ENCODE assay signal across 8 cellular contexts in genomic region chr1:46223472-46223943, GRCh38.
DNase-seq lines count a peak whose midpoint lies in the region; ATAC-seq and TF ChIP-seq lines count a peak whose summit lies in the region.

No MANE protein-coding gene starts in this region.

- CTCF ChIA-PET in GM10248 (lab: Yijun Ruan, JAX): interaction anchor here (0.6 to 5.4 kb wide), 54 partner anchors 10 to 658 kb away, joined by 3 to 110 read pairs (median 5); partner anchors contain the start of genes LURAP1, P3R3URF, PIK3R3 and POMGNT1

- POLR2A ChIA-PET in GM10248 (lab: Yijun Ruan, JAX): interaction anchor here (0.7 to 1.5 kb wide), 2 partner anchors 9 to 23 kb away, joined by 3 to 5 read pairs; no protein-coding TSS in a partner anchor

- H3K4me3 ChIP-seq in WI38 (ENCODE audit: low read depth, low read length): no peak overlapping the region

- TF ChIP-seq CTCF in GM10248 (IDR thresholded peaks at IDR 0.05; ENCODE audit: control extremely low read depth, extremely low read depth, low read depth, missing control alignments) (peak; percentile 93), WI38 (IDR thresholded peaks at IDR 0.05; ENCODE audit: low read depth, low read length) (peak; percentile 84)

- DNase-seq in GM10248 (ENCODE audit: extremely low spot score) (peak; percentile 76), NCI-H2196 (lab: John Stamatoyannopoulos, UW; ENCODE audit: unreplicated experiment) (peak; percentile 89), kidney tubule cell (ENCODE audit: low spot score) (peak; percentile 94)
- peak; percentile 35 for DNase-seq in central memory CD4-positive, alpha-beta T cell
- peak; percentile 41 for DNase-seq in stimulated activated CD4-positive, alpha-beta T cell treated with anti-CD3 and anti-CD28 coated beads, Interleukin-2, amount 100 ng/mL, for 4 hours (ENCODE audit: low read depth)

- ATAC-seq in HG02981 (IDR thresholded peaks at IDR 0.05; ENCODE audit: unreplicated experiment) (peak; percentile 80), HG02840 (IDR thresholded peaks at IDR 0.05; ENCODE audit: low FRiP score, unreplicated experiment) (no peak)

Comparison
In these comparisons a context has a peak if more than half of its experiments do, and no peak if none do; other contexts are left out.
1. DNase-seq: peak in every context shown above with its lines; median percentile 94 in kidney tubule cell; 89 in NCI-H2196; 76 in GM10248; 41 in stimulated activated CD4-positive, alpha-beta T cell treated with anti-CD3 and anti-CD28 coated beads, Interleukin-2, amount 100 ng/mL, for 4 hours; 35 in central memory CD4-positive, alpha-beta T cell.